In the genomic region with DNA sequence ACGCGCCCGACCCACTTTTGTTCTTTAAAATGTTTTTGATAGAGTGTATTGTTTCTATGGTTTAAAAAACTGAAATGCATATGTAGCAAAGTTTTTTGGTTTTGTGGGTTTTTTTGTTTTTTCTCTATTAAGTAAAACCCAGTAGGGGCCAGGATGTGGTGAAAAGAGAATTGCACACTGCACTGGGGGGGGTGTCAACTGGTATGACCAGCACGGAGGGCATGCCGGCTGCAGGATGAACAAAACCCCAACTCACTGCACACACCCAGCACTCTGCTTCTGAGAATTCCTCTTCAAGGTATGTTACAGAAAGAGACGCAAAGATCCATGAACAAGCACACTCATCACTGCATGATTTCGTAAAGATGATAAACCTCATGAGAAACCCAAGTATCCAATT, we compare ENCODE assay signal across 8 cellular contexts.
DNase-seq lines count a peak whose midpoint lies in the region; ATAC-seq lines count a peak whose summit lies in the region.

No MANE protein-coding gene starts in this region.

- peaks cover 71% of the 10 kb centered on the region for H3K4me1 Mint-ChIP-seq in activated naive CD4-positive, alpha-beta T cell treated with anti-CD3 and anti-CD28 coated beads for 36 hours (ENCODE audit: low read depth)

- CTCF ChIA-PET in activated naive CD4-positive, alpha-beta T cell treated with anti-CD3 and anti-CD28 coated beads for 36 hours (lab: Charles Lee): interaction anchor here (11.3 kb wide), 1 partner anchor 73 kb away, joined by 159 read pairs; the partner anchor contains the start of gene STK10

- H3K36me3 Mint-ChIP-seq in activated naive CD4-positive, alpha-beta T cell treated with anti-CD3 and anti-CD28 coated beads for 36 hours (ENCODE audit: low read depth): peaks cover 24% of the 10 kb centered on the region

- intact Hi-C loops in activated naive CD4-positive, alpha-beta T cell treated with anti-CD3 and anti-CD28 coated beads for 36 hours (cut with micrococcal nuclease): loop anchor here (5.0 kb wide), 3 partner anchors 659 to 1801 kb away; partner anchors contain the start of genes DUSP1 and NPM1

- H3K27ac Mint-ChIP-seq in activated naive CD4-positive, alpha-beta T cell treated with anti-CD3 and anti-CD28 coated beads for 36 hours: peak overlapping the region; percentile 82

- DNase-seq in EH (ENCODE audit: low read depth): peak; percentile 40
- DNase-seq in SIG-M5 treated with dmso at 0.1 percent for 504 hours (lab: John Stamatoyannopoulos, UW; ENCODE audit: unreplicated experiment): peak; percentile 95
- DNase-seq in activated naive CD4-positive, alpha-beta T cell treated with anti-CD3 and anti-CD28 coated beads for 36 hours: peak; percentile 88
- peak; percentile 22 to 67 for DNase-seq in stimulated activated CD4-positive, alpha-beta T cell treated with anti-CD3 and anti-CD28 coated beads, Interleukin-15, amount 100 ng/mL, for 1 hour (ENCODE audit: low read depth in 1 of 2, low spot score in 1 of 2)
- DNase-seq in NCI-H226: no peak
- no peak for DNase-seq in T1000 (lab: John Stamatoyannopoulos, UW)

- no peaks in the 10 kb centered on the region for H3K27me3 Mint-ChIP-seq in activated naive CD4-positive, alpha-beta T cell treated with anti-CD3 and anti-CD28 coated beads for 36 hours (ENCODE audit: low read depth)

- no peaks in the 10 kb centered on the region for H3K9me3 Mint-ChIP-seq in activated naive CD4-positive, alpha-beta T cell treated with anti-CD3 and anti-CD28 coated beads for 36 hours

- H3K4me3 Mint-ChIP-seq in activated naive CD4-positive, alpha-beta T cell treated with anti-CD3 and anti-CD28 coated beads for 36 hours: peak overlapping the region; percentile 57

- ATAC-seq in HG03354 (IDR thresholded peaks at IDR 0.05; ENCODE audit: poor library complexity, severe bottlenecking, unreplicated experiment): no peak
- ATAC-seq in GM21737 (IDR thresholded peaks at IDR 0.05; ENCODE audit: unreplicated experiment): no peak

Comparison
In these comparisons a context has a peak if more than half of its experiments do, and no peak if none do; other contexts are left out.
1. DNase-seq: peak in EH (single experiment), SIG-M5 treated with dmso at 0.1 percent for 504 hours (single experiment), activated naive CD4-positive, alpha-beta T cell treated with anti-CD3 and anti-CD28 coated beads for 36 hours (single experiment) and stimulated activated CD4-positive, alpha-beta T cell treated with anti-CD3 and anti-CD28 coated beads, Interleukin-15, amount 100 ng/mL, for 1 hour (2 of 2); none in NCI-H226 (single experiment) and T1000 (single experiment).